In genomic region chr7:27247452-27248426, GRCh38 we compare ENCODE assay signal across 16 cellular contexts. TPM values are rescaled to one million over a fixed set of nuclear protein-coding genes. Genes with fewer than 3 reads are reported as not detected.
DNase-seq lines count a peak whose midpoint lies in the region; ATAC-seq and TF ChIP-seq lines count a peak whose summit lies in the region.
"Had no signal": no experiment of that assay in that cellular context is flagged by ENCODE, and none has a peak within 500 bp of the region (broad histone marks: within the 10 kb centered on the region; RNA-seq: fewer than 3 reads in every experiment).

No MANE protein-coding gene starts in this region.

- peaks cover 0 to 52% (median 35%) of the 10 kb centered on the region in 3 donors for H3K4me1 ChIP-seq in gastroesophageal sphincter
- H3K4me1 ChIP-seq: BLaER1, Caco-2 had no signal

- ATAC-seq in activated naive CD8-positive, alpha-beta T cell treated with anti-CD3 and anti-CD28 coated beads, Interleukin-2, amount 50 U/mL, for 24 hours = no peak
- no peak for ATAC-seq in gastroesophageal sphincter

- no peaks in the 10 kb centered on the region for H3K79me2 ChIP-seq in neural cell (replicated peaks; ENCODE audit: insufficient read depth, low read length)

- peaks cover 89% of the 10 kb centered on the region for H3K27me3 Mint-ChIP-seq in activated naive CD8-positive, alpha-beta T cell treated with anti-CD3 and anti-CD28 coated beads, Interleukin-2, amount 50 U/mL, for 24 hours
- H3K27me3 Mint-ChIP-seq in activated naive CD8-positive, alpha-beta T cell treated with anti-CD3 and anti-CD28 coated beads for 36 hours = peaks cover 95% of the 10 kb centered on the region

- peak overlapping the region; percentile 22 for H3K27ac Mint-ChIP-seq in activated naive CD8-positive, alpha-beta T cell treated with anti-CD3 and anti-CD28 coated beads, Interleukin-2, amount 50 U/mL, for 24 hours
- no peak overlapping the region for H3K27ac Mint-ChIP-seq in activated naive CD8-positive, alpha-beta T cell treated with anti-CD3 and anti-CD28 coated beads for 36 hours

- no peak for TF ChIP-seq POLR2A in gastroesophageal sphincter (IDR thresholded peaks at IDR 0.05)

- intact Hi-C loops in head of caudate nucleus (cut with DNase I) = no loop called here

- TF ChIP-seq CTCF in neural cell (IDR thresholded peaks at IDR 0.05; ENCODE audit: poor library complexity, severe bottlenecking) (no peak), gastroesophageal sphincter (IDR thresholded peaks at IDR 0.05) (no peak)

- H3K36me3 Mint-ChIP-seq in activated naive CD8-positive, alpha-beta T cell treated with anti-CD3 and anti-CD28 coated beads, Interleukin-2, amount 50 U/mL, for 24 hours (ENCODE audit: low read depth) = no peaks in the 10 kb centered on the region
- H3K36me3 Mint-ChIP-seq in activated naive CD8-positive, alpha-beta T cell treated with anti-CD3 and anti-CD28 coated beads for 36 hours = no peaks in the 10 kb centered on the region
- H3K36me3 Mint-ChIP-seq: CD8-positive, alpha-beta memory T cell had no signal

- no peak overlapping the region for H3K4me3 Mint-ChIP-seq in activated naive CD8-positive, alpha-beta T cell treated with anti-CD3 and anti-CD28 coated beads, Interleukin-2, amount 50 U/mL, for 24 hours
- H3K4me3 Mint-ChIP-seq in activated naive CD8-positive, alpha-beta T cell treated with anti-CD3 and anti-CD28 coated beads for 36 hours = no peak overlapping the region
- H3K4me3 Mint-ChIP-seq: CD8-positive, alpha-beta memory T cell had no signal

- H3K27me3 ChIP-seq in neural cell (ENCODE audit: insufficient read depth, low read depth, low read length) = peaks cover 100% of the 10 kb centered on the region
- peaks cover 100% of the 10 kb centered on the region for H3K27me3 ChIP-seq in gastroesophageal sphincter

- no peaks in the 10 kb centered on the region for H4K20me1 ChIP-seq in neural cell (ENCODE audit: insufficient read depth)
- H4K20me1 ChIP-seq: BLaER1 had no signal

- H3K4me1 Mint-ChIP-seq in activated naive CD8-positive, alpha-beta T cell treated with anti-CD3 and anti-CD28 coated beads, Interleukin-2, amount 50 U/mL, for 24 hours = peaks cover 15% of the 10 kb centered on the region
- H3K4me1 Mint-ChIP-seq in activated naive CD8-positive, alpha-beta T cell treated with anti-CD3 and anti-CD28 coated beads for 36 hours = peaks cover 18% of the 10 kb centered on the region

- no peak for TF ChIP-seq RAD21 in neural cell (conservative IDR thresholded peaks at IDR 0.05)

- no peak for TF ChIP-seq EP300 in neural cell (conservative IDR thresholded peaks at IDR 0.05; ENCODE audit: poor library complexity, severe bottlenecking)
- no peak for TF ChIP-seq EP300 in gastroesophageal sphincter (IDR thresholded peaks at IDR 0.05)

- WGBS in gastroesophageal sphincter (ENCODE audit: low coverage in 1 of 2), 2 donors = 38 to 80% methylated on average over 2 to 4 of the region's 4 CpGs

- H3K9me3 ChIP-seq in neural cell (ENCODE audit: low read length) = peaks cover 4% of the 10 kb centered on the region
- H3K9me3 ChIP-seq in gastroesophageal sphincter = no peaks in the 10 kb centered on the region
- H3K9me3 ChIP-seq: Caco-2, HAP-1 had no signal

- DNase-seq in activated naive CD8-positive, alpha-beta T cell treated with anti-CD3 and anti-CD28 coated beads, Interleukin-2, amount 50 U/mL, for 24 hours = no peak
- no peak for DNase-seq in activated naive CD8-positive, alpha-beta T cell treated with anti-CD3 and anti-CD28 coated beads for 36 hours
- DNase-seq in epidermal melanocyte (ENCODE audit: insufficient read length, low spot score) = peak; percentile 7
- no peak for DNase-seq in head of caudate nucleus
- DNase-seq in NCI-H526 (lab: John Stamatoyannopoulos, UW) = no peak
- DNase-seq: 8988T; AML-193; Caco-2; CD8-positive, alpha-beta memory T cell; GF-D8; GOT3 had no signal

- H3K9me2 ChIP-seq in neural cell (ENCODE audit: insufficient read depth, low read length) = no peaks in the 10 kb centered on the region

- H3K9me3 Mint-ChIP-seq in activated naive CD8-positive, alpha-beta T cell treated with anti-CD3 and anti-CD28 coated beads, Interleukin-2, amount 50 U/mL, for 24 hours = no peaks in the 10 kb centered on the region
- peaks cover 1% of the 10 kb centered on the region for H3K9me3 Mint-ChIP-seq in activated naive CD8-positive, alpha-beta T cell treated with anti-CD3 and anti-CD28 coated beads for 36 hours
- H3K9me3 Mint-ChIP-seq: CD8-positive, alpha-beta memory T cell had no signal

- H3K36me3 ChIP-seq in neural cell (ENCODE audit: insufficient read depth, low read length) = no peaks in the 10 kb centered on the region
- H3K36me3 ChIP-seq in gastroesophageal sphincter = no peaks in the 10 kb centered on the region
- H3K36me3 ChIP-seq: BLaER1, HAP-1 had no signal

- H2AFZ ChIP-seq in neural cell (ENCODE audit: low read depth, low read length) = no peak overlapping the region

- no peaks in the 10 kb centered on the region for H3F3A ChIP-seq in neural cell (ENCODE audit: insufficient read depth, low read length, poor library complexity, severe bottlenecking)

- H3K27ac ChIP-seq in neural cell (ENCODE audit: low read length) (no peak overlapping the region), gastroesophageal sphincter (no peak overlapping the region)
- H3K27ac ChIP-seq: BLaER1 had no signal

- H3K4me3 ChIP-seq in neural cell (ENCODE audit: low read length) (no peak overlapping the region), gastroesophageal sphincter (no peak overlapping the region)
- H3K4me3 ChIP-seq: BLaER1, HAP-1 had no signal

- H3K9ac ChIP-seq in neural cell (ENCODE audit: low read length) = no peak overlapping the region
- H3K9ac ChIP-seq: BLaER1 had no signal

- no peak overlapping the region for H3K4me2 ChIP-seq in neural cell (ENCODE audit: low read length)
- H3K4me2 ChIP-seq: BLaER1 had no signal

TF ChIP-seq in neural cell, 6 proteins besides CTCF, POLR2A, EP300 and RAD21:
- TF ChIP-seq EZH2 (IDR thresholded peaks at IDR 0.05; ENCODE audit: borderline replicate concordance, insufficient read depth, low read length, poor library complexity, severe bottlenecking) (peak; percentile 17), SMC3 (conservative IDR thresholded peaks at IDR 0.05; ENCODE audit: poor library complexity) (no peak), MXI1 (conservative IDR thresholded peaks at IDR 0.05; ENCODE audit: poor library complexity, severe bottlenecking) (no peak)

RNA-seq across cellular contexts. Expression of gene EVX1, which starts 5.1 kb away (rescaled TPM):
- total RNA-seq in activated naive CD8-positive, alpha-beta T cell treated with anti-CD3 and anti-CD28 coated beads for 36 hours = not detected
- not detected in 2 replicates for polyA plus RNA-seq in neural cell
- polyA minus RNA-seq in neural cell = not detected in 2 replicates
- not detected for total RNA-seq in gastroesophageal sphincter
- total RNA-seq: Caco-2; CD8-positive, alpha-beta memory T cell; HT-29 had no signal
- polyA plus RNA-seq: CD8-positive, alpha-beta memory T cell had no signal

RNA-seq across cellular contexts. Expression of gene HOXA13, which starts 47.8 kb away (rescaled TPM):
- total RNA-seq in activated naive CD8-positive, alpha-beta T cell treated with anti-CD3 and anti-CD28 coated beads for 36 hours = not detected
- not detected in 2 replicates for polyA plus RNA-seq in neural cell
- not detected in 2 replicates for polyA minus RNA-seq in neural cell
- under 1 TPM in 1 of 4 donors, not detected in 3; 0.12 TPM for total RNA-seq in gastroesophageal sphincter
- total RNA-seq: CD8-positive, alpha-beta memory T cell had no signal
- polyA plus RNA-seq: CD8-positive, alpha-beta memory T cell had no signal
